ENCODE assay signal across 22 cellular contexts in the genomic region with DNA sequence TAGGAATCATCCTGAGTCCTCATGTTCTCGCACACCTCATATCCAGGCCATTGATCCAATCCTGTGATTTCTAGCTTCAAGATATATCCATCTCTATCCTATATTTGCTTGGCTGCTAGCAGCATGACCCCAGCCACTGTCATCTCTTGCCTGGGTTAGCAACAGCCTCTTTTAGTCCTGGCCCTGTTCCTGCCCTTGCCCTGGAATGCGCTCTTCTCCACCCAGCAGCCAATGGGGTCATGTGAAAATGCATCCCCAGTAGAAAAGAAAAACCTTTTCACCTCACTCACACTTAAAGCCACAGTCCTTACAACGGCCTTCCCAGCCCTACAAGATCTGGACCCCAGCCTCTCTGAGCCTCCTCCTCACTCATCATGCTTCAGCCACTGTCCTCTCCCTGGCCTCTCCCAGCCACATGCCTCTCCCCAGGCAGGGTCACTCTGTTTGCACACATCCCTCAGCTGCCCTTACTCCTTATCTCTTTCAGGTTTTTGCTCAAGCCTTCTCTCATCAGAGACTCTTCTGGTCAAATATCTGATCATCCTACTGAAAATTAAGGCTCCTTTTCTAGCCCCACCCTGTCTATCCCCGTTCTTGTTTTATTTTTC. TPM values are rescaled to one million over a fixed set of nuclear protein-coding genes. Genes with fewer than 3 reads are reported as not detected.
DNase-seq lines count a peak whose midpoint lies in the region; ATAC-seq and TF ChIP-seq lines count a peak whose summit lies in the region.
"Had no signal": no experiment of that assay in that cellular context is flagged by ENCODE, and none has a peak within 500 bp of the region (broad histone marks: within the 10 kb centered on the region; RNA-seq: fewer than 3 reads in every experiment).

No MANE protein-coding gene starts in this region.

- H3K4me1 Mint-ChIP-seq in stimulated activated effector memory CD8-positive, alpha-beta T cell treated with anti-CD3 and anti-CD28 coated beads, Interleukin-12 subunit alpha, Interleukin-12 subunit beta, amount 100 ng/mL, for 72 hours: peaks cover 45% of the 10 kb centered on the region

- H3K9me3 ChIP-seq in right atrium auricular region (no peaks in the 10 kb centered on the region), OCI-LY1 (ENCODE audit: low read length) (no peaks in the 10 kb centered on the region), heart right ventricle (no peaks in the 10 kb centered on the region)
- H3K9me3 ChIP-seq: psoas muscle, thyroid gland had no signal

- H3K4me3 ChIP-seq in right atrium auricular region: no peak overlapping the region
- no peak overlapping the region for H3K4me3 ChIP-seq in OCI-LY1 (ENCODE audit: low read depth, low read length, poor library complexity, severe bottlenecking)
- no peak overlapping the region for H3K4me3 ChIP-seq in heart right ventricle
- H3K4me3 ChIP-seq: dorsolateral prefrontal cortex, psoas muscle, thyroid gland had no signal

- peak overlapping the region; percentile 63 for H3K27ac Mint-ChIP-seq in stimulated activated effector memory CD8-positive, alpha-beta T cell treated with anti-CD3 and anti-CD28 coated beads, Interleukin-12 subunit alpha, Interleukin-12 subunit beta, amount 100 ng/mL, for 72 hours
- H3K27ac Mint-ChIP-seq: T-helper 2 cell treated with Interferon-gamma antibody and Interleukin-4, amounts not matched to agents 5 μg/mL and 100 μg/mL, for 36 hours had no signal

- TF ChIP-seq CTCF in right atrium auricular region (IDR thresholded peaks at IDR 0.05): no peak
- TF ChIP-seq CTCF in OCI-LY1 (IDR thresholded peaks at IDR 0.05; ENCODE audit: low read length): no peak
- TF ChIP-seq CTCF in heart right ventricle (IDR thresholded peaks at IDR 0.05): no peak

- peaks cover 0 to 11% of the 10 kb centered on the region in 2 donors for H3K4me1 ChIP-seq in right atrium auricular region
- peaks cover 60% of the 10 kb centered on the region for H3K4me1 ChIP-seq in OCI-LY1 (ENCODE audit: insufficient read depth, low read length, severe bottlenecking)
- peaks cover 0 to 25% (median 5%) of the 10 kb centered on the region in 9 donors for H3K4me1 ChIP-seq in heart right ventricle

- no peaks in the 10 kb centered on the region for H3K9me2 ChIP-seq in OCI-LY1 (ENCODE audit: low read depth, low read length)

- H3K36me3 ChIP-seq in right atrium auricular region: no peaks in the 10 kb centered on the region
- no peaks in the 10 kb centered on the region for H3K36me3 ChIP-seq in OCI-LY1 (ENCODE audit: insufficient read depth, low read length)
- no peaks in the 10 kb centered on the region for H3K36me3 ChIP-seq in heart right ventricle
- H3K36me3 ChIP-seq: thyroid gland had no signal

- H4K20me1 ChIP-seq in OCI-LY1 (ENCODE audit: insufficient read depth, low read length): no peaks in the 10 kb centered on the region

- DNase-seq in Right ventricle myocardium superior (no peak), right atrium auricular region (ENCODE audit: low spot score) (no peak), heart right ventricle (peak in 1 of 2 donors; percentile 13), iPS-NIHi11 (ENCODE audit: low spot score) (no peak), Ammon's horn (ENCODE audit: low spot score) (no peak)
- DNase-seq in stimulated activated effector memory CD8-positive, alpha-beta T cell treated with anti-CD3 and anti-CD28 coated beads, Interleukin-12 subunit alpha, Interleukin-12 subunit beta, amount 100 ng/mL, for 72 hours (ENCODE audit: low spot score in 2 of 2): no peak
- DNase-seq: activated CD4-positive, alpha-beta T cell treated with anti-CD3 and anti-CD28 coated beads, Interleukin-2, amount 50 U/mL, for 48 hours; dorsolateral prefrontal cortex; NCI-H1092; NCI-H1930; NCI-H226; NCI-H748 treated with DMSO at 0.1 percent for 48 hours; nucleus accumbens; psoas muscle; stimulated activated CD4-positive, alpha-beta T cell treated with anti-CD3 and anti-CD28 coated beads, Interleukin-2, amount 100 ng/mL, for 48 hours; stimulated activated naive CD8-positive, alpha-beta T cell treated with anti-CD3 and anti-CD28 coated beads, Interleukin-15, amount 100 ng/mL, for 72 hours; thyroid gland had no signal

- 66 to 76% methylated on average over 4 of the region's 4 CpGs for WGBS in heart right ventricle, 2 donors

- H3K36me3 Mint-ChIP-seq in stimulated activated effector memory CD8-positive, alpha-beta T cell treated with anti-CD3 and anti-CD28 coated beads, Interleukin-12 subunit alpha, Interleukin-12 subunit beta, amount 100 ng/mL, for 72 hours: no peaks in the 10 kb centered on the region

- peaks cover 5% of the 10 kb centered on the region; the same call in 1 of the 2 replicates for H3F3A ChIP-seq in OCI-LY1 (ENCODE audit: insufficient read depth, low read length)

- H3K79me2 ChIP-seq in OCI-LY1 (ENCODE audit: insufficient read depth, low read length): peaks cover 3% of the 10 kb centered on the region

- H3K27me3 ChIP-seq in right atrium auricular region (no peaks in the 10 kb centered on the region), OCI-LY1 (ENCODE audit: insufficient read depth, low read length) (no peaks in the 10 kb centered on the region), heart right ventricle (no peaks in the 10 kb centered on the region)
- H3K27me3 ChIP-seq: dorsolateral prefrontal cortex, thyroid gland had no signal

- peak; percentile 79 for ATAC-seq in Right ventricle myocardium superior (ENCODE audit: poor library complexity)
- ATAC-seq in heart right ventricle: peak in 7 of 8 donors; percentile 38 to 79 (median 66)
- ATAC-seq in stimulated activated effector memory CD8-positive, alpha-beta T cell treated with anti-CD3 and anti-CD28 coated beads, Interleukin-12 subunit alpha, Interleukin-12 subunit beta, amount 100 ng/mL, for 72 hours: no peak
- no peak for ATAC-seq in HG03175 (IDR thresholded peaks at IDR 0.05; ENCODE audit: unreplicated experiment)
- ATAC-seq: psoas muscle had no signal

- H3K9ac ChIP-seq in OCI-LY1 (ENCODE audit: low read length): no peak overlapping the region

- H3K9me3 Mint-ChIP-seq in stimulated activated effector memory CD8-positive, alpha-beta T cell treated with anti-CD3 and anti-CD28 coated beads, Interleukin-12 subunit alpha, Interleukin-12 subunit beta, amount 100 ng/mL, for 72 hours: no peaks in the 10 kb centered on the region
- H3K9me3 Mint-ChIP-seq: stimulated activated naive CD8-positive, alpha-beta T cell treated with anti-CD3 and anti-CD28 coated beads, Interleukin-15, amount 100 ng/mL, for 72 hours; T-helper 2 cell treated with Interferon-gamma antibody and Interleukin-4, amounts not matched to agents 5 μg/mL and 100 μg/mL, for 36 hours had no signal

- no peak overlapping the region for H3K27ac ChIP-seq in right atrium auricular region
- peak overlapping the region; percentile 10 for H3K27ac ChIP-seq in OCI-LY1 (ENCODE audit: low read depth, low read length, poor library complexity, severe bottlenecking)
- H3K27ac ChIP-seq in heart right ventricle: no peak overlapping the region
- H3K27ac ChIP-seq: C4-2B, dorsolateral prefrontal cortex, psoas muscle, thyroid gland, VCaP had no signal

- no peak overlapping the region for H3K4me2 ChIP-seq in OCI-LY1 (ENCODE audit: low read length)

- intact Hi-C loops in Right ventricle myocardium superior (cut with DNase I): no loop called here
- intact Hi-C loops in heart right ventricle (cut with DNase I): no loop called here

- H2AFZ ChIP-seq in OCI-LY1 (ENCODE audit: low read length): no peak overlapping the region

- H3K4me3 Mint-ChIP-seq in stimulated activated effector memory CD8-positive, alpha-beta T cell treated with anti-CD3 and anti-CD28 coated beads, Interleukin-12 subunit alpha, Interleukin-12 subunit beta, amount 100 ng/mL, for 72 hours: no peak overlapping the region
- H3K4me3 Mint-ChIP-seq: stimulated activated naive CD8-positive, alpha-beta T cell treated with anti-CD3 and anti-CD28 coated beads, Interleukin-15, amount 100 ng/mL, for 72 hours; T-helper 2 cell treated with Interferon-gamma antibody and Interleukin-4, amounts not matched to agents 5 μg/mL and 100 μg/mL, for 36 hours had no signal

RNA-seq across cellular contexts. Expression of gene NR3C1, which starts 34.3 kb away (rescaled TPM):
- total RNA-seq in Right ventricle myocardium superior: 48.9 TPM
- 10 to 100 TPM; 30.3 to 38.9 TPM for total RNA-seq in right atrium auricular region
- 10 to 100 TPM; 31.1 to 62.3 (median 47.6) TPM for total RNA-seq in heart right ventricle
- 10 to 100 TPM; 11.0 to 14.5 TPM for polyA plus RNA-seq in heart right ventricle

Comparison
In these comparisons a context has a peak if more than half of its experiments do, and no peak if none do; other contexts are left out.
1. ATAC-seq: peak in Right ventricle myocardium superior (single experiment) and heart right ventricle (7 of 8); none in stimulated activated effector memory CD8-positive, alpha-beta T cell treated with anti-CD3 and anti-CD28 coated beads, Interleukin-12 subunit alpha, Interleukin-12 subunit beta, amount 100 ng/mL, for 72 hours (single experiment) and HG03175 (single experiment).